8 cellular contexts compared by ENCODE assay signal in the genomic region with DNA sequence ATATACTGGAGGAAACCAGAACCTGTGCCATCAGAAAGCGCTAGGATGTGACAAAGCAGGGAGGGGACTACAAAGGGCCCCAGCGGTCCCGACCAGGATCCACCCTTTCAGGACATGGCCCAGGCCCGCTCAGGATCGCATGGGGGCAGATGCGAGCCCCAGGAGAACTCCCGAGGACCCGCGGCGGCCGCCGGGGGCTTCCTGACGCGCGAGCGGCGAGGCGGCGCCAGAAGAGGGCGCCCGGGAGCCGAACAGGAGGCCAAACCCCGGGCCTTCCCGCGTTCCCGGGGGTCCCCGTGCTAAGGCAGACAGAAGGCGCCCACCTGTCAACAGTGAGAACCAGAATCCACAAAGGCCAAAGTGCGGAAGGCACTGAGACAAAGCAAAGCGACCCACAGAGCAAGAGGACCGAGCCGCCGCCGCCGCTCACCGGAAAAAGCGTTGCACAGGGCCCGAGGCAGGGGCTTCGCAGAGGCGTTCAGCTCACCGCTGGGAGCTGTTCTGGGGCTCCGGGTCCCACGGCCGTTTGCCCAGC. TPM values are rescaled to one million over a fixed set of nuclear protein-coding genes. Genes with fewer than 3 reads are reported as not detected.
DNase-seq lines count a peak whose midpoint lies in the region.

No MANE protein-coding gene starts in this region.

- peak; percentile 41 for DNase-seq in NK-92 treated with Interleukin-12 subunit alpha and Interleukin-12 subunit beta, amount 100 ng/mL, for 24 hours (lab: John Stamatoyannopoulos, UW)
- no peak for DNase-seq in NK-92 (lab: John Stamatoyannopoulos, UW; ENCODE audit: unreplicated experiment)
- DNase-seq in NCI-H2171 (lab: John Stamatoyannopoulos, UW): peak; percentile 56
- peak; percentile 63 for DNase-seq in activated CD4-positive, alpha-beta T cell treated with anti-CD3 and anti-CD28 coated beads, Interleukin-2, amount 50 U/mL, for 1 hour
- DNase-seq in mesenteric fat pad (ENCODE audit: low spot score): peak; percentile 76
- peak; percentile 29 for DNase-seq in stimulated activated CD8-positive, alpha-beta memory T cell treated with anti-CD3 and anti-CD28 coated beads, Interleukin-15, amount 100 ng/mL, for 24 hours (ENCODE audit: low read depth)
- DNase-seq in kidney glomerular epithelial cell (lab: John Stamatoyannopoulos, UW): no peak

- H3K9me3 ChIP-seq in duodenal mucosa (ENCODE audit: control insufficient read depth in 1 of 2, low read length in 2 of 2): no peaks in the 10 kb centered on the region

- H3K27ac ChIP-seq in duodenal mucosa (ENCODE audit: low read depth, low read length): no peak overlapping the region

- no peaks in the 10 kb centered on the region for H3K4me1 ChIP-seq in duodenal mucosa (ENCODE audit: control insufficient read depth in 1 of 2, insufficient read depth in 2 of 2, low read length in 2 of 2)

- peak overlapping the region; percentile 43 to 47 for H3K4me3 ChIP-seq in duodenal mucosa (ENCODE audit: low read depth in 1 of 2, low read length in 2 of 2)

- H3K27me3 ChIP-seq in duodenal mucosa (ENCODE audit: control insufficient read depth in 1 of 2, insufficient read depth in 2 of 2, low read length in 2 of 2): peaks cover 0 to 4% of the 10 kb centered on the region in 2 donors

- no peaks in the 10 kb centered on the region for H3K36me3 ChIP-seq in duodenal mucosa (ENCODE audit: control insufficient read depth in 1 of 2, insufficient read depth in 2 of 2, low read length in 2 of 2)

- no peak overlapping the region for H3K9ac ChIP-seq in duodenal mucosa (ENCODE audit: low read depth in 1 of 2, low read length in 2 of 2)

RNA-seq across cellular contexts. Expression of gene OPN1LW, which starts 7.3 kb away (rescaled TPM):
- total RNA-seq in mesenteric fat pad: not detected

RNA-seq across cellular contexts. Expression of gene MECP2, which starts 39.2 kb away (rescaled TPM):
- 65.5 TPM for total RNA-seq in mesenteric fat pad

RNA-seq across cellular contexts. Expression of gene OPN1MW, which starts 45.7 kb away (rescaled TPM):
- total RNA-seq in mesenteric fat pad: not detected

Comparison
In these comparisons a context has a peak if more than half of its experiments do, and no peak if none do; other contexts are left out.
1. DNase-seq: peak in NK-92 treated with Interleukin-12 subunit alpha and Interleukin-12 subunit beta, amount 100 ng/mL, for 24 hours (single experiment), NCI-H2171 (single experiment), activated CD4-positive, alpha-beta T cell treated with anti-CD3 and anti-CD28 coated beads, Interleukin-2, amount 50 U/mL, for 1 hour (single experiment), mesenteric fat pad (single experiment) and stimulated activated CD8-positive, alpha-beta memory T cell treated with anti-CD3 and anti-CD28 coated beads, Interleukin-15, amount 100 ng/mL, for 24 hours (single experiment); none in NK-92 (single experiment) and kidney glomerular epithelial cell (single experiment).